ENCODE assay signal across 1 cellular context in the genomic region with DNA sequence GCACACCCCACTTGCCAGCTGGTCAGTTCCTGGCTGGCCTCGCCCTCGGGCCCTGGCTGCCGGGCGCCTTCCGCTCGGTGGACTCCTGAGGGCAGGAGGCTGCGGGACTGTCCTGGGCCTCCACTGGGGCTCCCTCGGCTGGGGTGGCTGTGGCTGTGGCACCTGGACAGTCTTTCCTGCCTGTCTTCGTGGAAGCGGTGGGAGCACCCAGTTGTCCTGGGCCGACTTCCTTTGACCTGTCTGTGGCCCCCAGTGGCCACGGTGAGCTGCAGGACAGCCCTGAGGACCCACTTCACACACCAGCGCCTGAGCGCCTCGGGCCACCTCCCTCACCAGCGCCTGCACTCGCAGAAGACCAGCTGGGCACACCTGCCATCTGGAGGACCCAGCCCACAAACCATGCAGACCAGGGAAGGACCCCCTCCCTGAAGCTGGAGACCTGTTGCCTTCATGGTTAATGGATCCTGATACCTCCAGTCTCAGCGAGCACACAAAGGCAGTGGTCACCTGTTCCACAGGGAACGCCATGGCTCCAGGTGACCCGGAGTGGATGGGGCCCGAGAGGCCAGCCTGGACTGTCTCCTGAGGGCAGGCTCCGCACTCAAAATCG.
TF ChIP-seq lines count a peak whose summit lies in the region.

No MANE protein-coding gene starts in this region.

TF ChIP-seq in GM23338, 12 proteins besides CTCF, POLR2A, EP300 and RAD21 (continued from another document):
- TF ChIP-seq, protein P1, sequence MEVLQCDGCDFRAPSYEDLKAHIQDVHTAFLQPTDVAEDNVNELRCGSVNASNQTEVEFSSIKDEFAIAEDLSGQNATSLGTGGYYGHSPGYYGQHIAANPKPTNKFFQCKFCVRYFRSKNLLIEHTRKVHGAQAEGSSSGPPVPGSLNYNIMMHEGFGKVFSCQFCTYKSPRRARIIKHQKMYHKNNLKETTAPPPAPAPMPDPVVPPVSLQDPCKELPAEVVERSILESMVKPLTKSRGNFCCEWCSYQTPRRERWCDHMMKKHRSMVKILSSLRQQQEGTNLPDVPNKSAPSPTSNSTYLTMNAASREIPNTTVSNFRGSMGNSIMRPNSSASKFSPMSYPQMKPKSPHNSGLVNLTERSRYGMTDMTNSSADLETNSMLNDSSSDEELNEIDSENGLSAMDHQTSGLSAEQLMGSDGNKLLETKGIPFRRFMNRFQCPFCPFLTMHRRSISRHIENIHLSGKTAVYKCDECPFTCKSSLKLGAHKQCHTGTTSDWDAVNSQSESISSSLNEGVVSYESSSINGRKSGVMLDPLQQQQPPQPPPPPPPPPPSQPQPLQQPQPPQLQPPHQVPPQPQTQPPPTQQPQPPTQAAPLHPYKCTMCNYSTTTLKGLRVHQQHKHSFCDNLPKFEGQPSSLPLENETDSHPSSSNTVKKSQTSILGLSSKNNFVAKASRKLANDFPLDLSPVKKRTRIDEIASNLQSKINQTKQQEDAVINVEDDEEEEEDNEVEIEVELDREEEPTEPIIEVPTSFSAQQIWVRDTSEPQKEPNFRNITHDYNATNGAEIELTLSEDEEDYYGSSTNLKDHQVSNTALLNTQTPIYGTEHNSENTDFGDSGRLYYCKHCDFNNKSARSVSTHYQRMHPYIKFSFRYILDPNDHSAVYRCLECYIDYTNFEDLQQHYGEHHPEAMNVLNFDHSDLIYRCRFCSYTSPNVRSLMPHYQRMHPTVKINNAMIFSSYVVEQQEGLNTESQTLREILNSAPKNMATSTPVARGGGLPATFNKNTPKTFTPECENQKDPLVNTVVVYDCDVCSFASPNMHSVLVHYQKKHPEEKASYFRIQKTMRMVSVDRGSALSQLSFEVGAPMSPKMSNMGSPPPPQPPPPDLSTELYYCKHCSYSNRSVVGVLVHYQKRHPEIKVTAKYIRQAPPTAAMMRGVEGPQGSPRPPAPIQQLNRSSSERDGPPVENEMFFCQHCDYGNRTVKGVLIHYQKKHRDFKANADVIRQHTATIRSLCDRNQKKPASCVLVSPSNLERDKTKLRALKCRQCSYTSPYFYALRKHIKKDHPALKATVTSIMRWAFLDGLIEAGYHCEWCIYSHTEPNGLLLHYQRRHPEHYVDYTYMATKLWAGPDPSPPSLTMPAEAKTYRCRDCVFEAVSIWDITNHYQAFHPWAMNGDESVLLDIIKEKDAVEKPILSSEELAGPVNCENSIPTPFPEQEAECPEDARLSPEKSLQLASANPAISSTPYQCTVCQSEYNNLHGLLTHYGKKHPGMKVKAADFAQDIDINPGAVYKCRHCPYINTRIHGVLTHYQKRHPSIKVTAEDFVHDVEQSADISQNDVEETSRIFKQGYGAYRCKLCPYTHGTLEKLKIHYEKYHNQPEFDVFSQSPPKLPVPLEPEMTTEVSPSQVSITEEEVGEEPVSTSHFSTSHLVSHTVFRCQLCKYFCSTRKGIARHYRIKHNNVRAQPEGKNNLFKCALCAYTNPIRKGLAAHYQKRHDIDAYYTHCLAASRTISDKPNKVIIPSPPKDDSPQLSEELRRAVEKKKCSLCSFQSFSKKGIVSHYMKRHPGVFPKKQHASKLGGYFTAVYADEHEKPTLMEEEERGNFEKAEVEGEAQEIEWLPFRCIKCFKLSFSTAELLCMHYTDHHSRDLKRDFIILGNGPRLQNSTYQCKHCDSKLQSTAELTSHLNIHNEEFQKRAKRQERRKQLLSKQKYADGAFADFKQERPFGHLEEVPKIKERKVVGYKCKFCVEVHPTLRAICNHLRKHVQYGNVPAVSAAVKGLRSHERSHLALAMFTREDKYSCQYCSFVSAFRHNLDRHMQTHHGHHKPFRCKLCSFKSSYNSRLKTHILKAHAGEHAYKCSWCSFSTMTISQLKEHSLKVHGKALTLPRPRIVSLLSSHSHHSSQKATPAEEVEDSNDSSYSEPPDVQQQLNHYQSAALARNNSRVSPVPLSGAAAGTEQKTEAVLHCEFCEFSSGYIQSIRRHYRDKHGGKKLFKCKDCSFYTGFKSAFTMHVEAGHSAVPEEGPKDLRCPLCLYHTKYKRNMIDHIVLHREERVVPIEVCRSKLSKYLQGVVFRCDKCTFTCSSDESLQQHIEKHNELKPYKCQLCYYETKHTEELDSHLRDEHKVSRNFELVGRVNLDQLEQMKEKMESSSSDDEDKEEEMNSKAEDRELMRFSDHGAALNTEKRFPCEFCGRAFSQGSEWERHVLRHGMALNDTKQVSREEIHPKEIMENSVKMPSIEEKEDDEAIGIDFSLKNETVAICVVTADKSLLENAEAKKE (CRISPR knock-in tag; IDR thresholded peaks at IDR 0.05), result no peak
- TF ChIP-seq EZH2phosphoT487 (IDR thresholded peaks at IDR 0.05; ENCODE audit: unreplicated experiment) (no peak), ZNF331 (CRISPR knock-in tag; IDR thresholded peaks at IDR 0.05; ENCODE audit: low read depth) (no peak), ZNF114 (CRISPR knock-in tag; IDR thresholded peaks at IDR 0.05) (no peak), STAT1 (IDR thresholded peaks at IDR 0.05; ENCODE audit: unreplicated experiment) (no peak)
- TF ChIP-seq, protein P2, sequence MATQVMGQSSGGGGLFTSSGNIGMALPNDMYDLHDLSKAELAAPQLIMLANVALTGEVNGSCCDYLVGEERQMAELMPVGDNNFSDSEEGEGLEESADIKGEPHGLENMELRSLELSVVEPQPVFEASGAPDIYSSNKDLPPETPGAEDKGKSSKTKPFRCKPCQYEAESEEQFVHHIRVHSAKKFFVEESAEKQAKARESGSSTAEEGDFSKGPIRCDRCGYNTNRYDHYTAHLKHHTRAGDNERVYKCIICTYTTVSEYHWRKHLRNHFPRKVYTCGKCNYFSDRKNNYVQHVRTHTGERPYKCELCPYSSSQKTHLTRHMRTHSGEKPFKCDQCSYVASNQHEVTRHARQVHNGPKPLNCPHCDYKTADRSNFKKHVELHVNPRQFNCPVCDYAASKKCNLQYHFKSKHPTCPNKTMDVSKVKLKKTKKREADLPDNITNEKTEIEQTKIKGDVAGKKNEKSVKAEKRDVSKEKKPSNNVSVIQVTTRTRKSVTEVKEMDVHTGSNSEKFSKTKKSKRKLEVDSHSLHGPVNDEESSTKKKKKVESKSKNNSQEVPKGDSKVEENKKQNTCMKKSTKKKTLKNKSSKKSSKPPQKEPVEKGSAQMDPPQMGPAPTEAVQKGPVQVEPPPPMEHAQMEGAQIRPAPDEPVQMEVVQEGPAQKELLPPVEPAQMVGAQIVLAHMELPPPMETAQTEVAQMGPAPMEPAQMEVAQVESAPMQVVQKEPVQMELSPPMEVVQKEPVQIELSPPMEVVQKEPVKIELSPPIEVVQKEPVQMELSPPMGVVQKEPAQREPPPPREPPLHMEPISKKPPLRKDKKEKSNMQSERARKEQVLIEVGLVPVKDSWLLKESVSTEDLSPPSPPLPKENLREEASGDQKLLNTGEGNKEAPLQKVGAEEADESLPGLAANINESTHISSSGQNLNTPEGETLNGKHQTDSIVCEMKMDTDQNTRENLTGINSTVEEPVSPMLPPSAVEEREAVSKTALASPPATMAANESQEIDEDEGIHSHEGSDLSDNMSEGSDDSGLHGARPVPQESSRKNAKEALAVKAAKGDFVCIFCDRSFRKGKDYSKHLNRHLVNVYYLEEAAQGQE (IDR thresholded peaks at IDR 0.05; ENCODE audit: unreplicated experiment), result no peak
- TF ChIP-seq, protein P3, sequence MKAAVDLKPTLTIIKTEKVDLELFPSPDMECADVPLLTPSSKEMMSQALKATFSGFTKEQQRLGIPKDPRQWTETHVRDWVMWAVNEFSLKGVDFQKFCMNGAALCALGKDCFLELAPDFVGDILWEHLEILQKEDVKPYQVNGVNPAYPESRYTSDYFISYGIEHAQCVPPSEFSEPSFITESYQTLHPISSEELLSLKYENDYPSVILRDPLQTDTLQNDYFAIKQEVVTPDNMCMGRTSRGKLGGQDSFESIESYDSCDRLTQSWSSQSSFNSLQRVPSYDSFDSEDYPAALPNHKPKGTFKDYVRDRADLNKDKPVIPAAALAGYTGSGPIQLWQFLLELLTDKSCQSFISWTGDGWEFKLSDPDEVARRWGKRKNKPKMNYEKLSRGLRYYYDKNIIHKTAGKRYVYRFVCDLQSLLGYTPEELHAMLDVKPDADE (IDR thresholded peaks at IDR 0.05), result no peak
TF ChIP-seq in GM23338: peak in this region for 0.
